Comparison of ENCODE assay signal across 21 cellular contexts in genomic region chr11:76946223-76946622, GRCh38.
DNase-seq lines count a peak whose midpoint lies in the region; ATAC-seq, FAIRE-seq and TF ChIP-seq lines count a peak whose summit lies in the region.
"Had no signal": no experiment of that assay in that cellular context is flagged by ENCODE, and none has a peak within 500 bp of the region (broad histone marks: within the 10 kb centered on the region; RNA-seq: fewer than 3 reads in every experiment).

No MANE protein-coding gene starts in this region.

- DNase-seq in HTR-8/SVneo (ENCODE audit: insufficient read length, low spot score): no peak
- no peak for DNase-seq in left colon
- no peak for DNase-seq in urothelium cell line (ENCODE audit: low spot score)
- DNase-seq in NCI-H1694 (lab: John Stamatoyannopoulos, UW): no peak
- no peak for DNase-seq in GM19240 (ENCODE audit: insufficient read length, low spot score)
- DNase-seq: Caco-2; CD4-positive, CD25-positive, alpha-beta regulatory T cell; CD8-positive, alpha-beta T cell; DMS153; DND-41; HFFc6 had no signal

- peak overlapping the region; percentile 32; the same call in 1 of the 2 replicates for H3K27ac ChIP-seq in VCaP
- H3K27ac ChIP-seq: 22Rv1, BLaER1, C4-2B had no signal

- FAIRE-seq in HTR-8/SVneo (lab: Jason Lieb, UNC) (peak; percentile 26), urothelium cell line (lab: Jason Lieb, UNC) (peak; percentile 53)
- FAIRE-seq: A204.1, G401.6, GM12892, H54 had no signal

- peak; percentile 25 for ATAC-seq in left colon
- no peak for ATAC-seq in HG03025 (IDR thresholded peaks at IDR 0.05; ENCODE audit: low FRiP score, unreplicated experiment)
- ATAC-seq: CD8-positive, alpha-beta T cell; GM23338 had no signal

- intact Hi-C loops in left colon (cut with DNase I, micrococcal nuclease): no loop called here

- TF ChIP-seq CTCF in VCaP (conservative IDR thresholded peaks at IDR 0.05): no peak
